20 cellular contexts compared by ENCODE assay signal in genomic region chr2:157067562-157067961, GRCh38.
DNase-seq lines count a peak whose midpoint lies in the region; ATAC-seq and TF ChIP-seq lines count a peak whose summit lies in the region.
"Had no signal": no experiment of that assay in that cellular context is flagged by ENCODE, and none has a peak within 500 bp of the region (broad histone marks: within the 10 kb centered on the region; RNA-seq: fewer than 3 reads in every experiment).

No MANE protein-coding gene starts in this region.

- no TSS peak for BruUV-seq in PC-3 (replicated peaks; lab: Mats Ljungman, UMichigan)

- no peaks in the 10 kb centered on the region for H3K9me2 ChIP-seq in PC-3 (replicated peaks; ENCODE audit: low read length)

- no peaks in the 10 kb centered on the region for H3K36me3 ChIP-seq in PC-3 (ENCODE audit: low read depth, low read length)
- H3K36me3 ChIP-seq: BLaER1, HAP-1 had no signal

- no peak overlapping the region for H3K27ac ChIP-seq in PC-3 (ENCODE audit: low read length)
- H3K27ac ChIP-seq: BLaER1, C4-2B had no signal

- no peak for TF ChIP-seq CTCF in PC-3 (conservative IDR thresholded peaks at IDR 0.05; ENCODE audit: low read depth, low read length)

- no peak overlapping the region for H3K4me2 ChIP-seq in PC-3 (ENCODE audit: low read length)
- H3K4me2 ChIP-seq: BLaER1 had no signal

- H3K27me3 ChIP-seq in PC-3 (ENCODE audit: low read length): no peaks in the 10 kb centered on the region
- H3K27me3 ChIP-seq: BLaER1 had no signal

- H3F3A ChIP-seq in PC-3 (ENCODE audit: low read length, unreplicated experiment): no peaks in the 10 kb centered on the region

- DNase-seq in COLO829 (ENCODE audit: low spot score) (peak; percentile 44), ELR (ENCODE audit: low read depth) (peak; percentile 13), PC-3 (peak; percentile 27), iris pigment epithelial cell (ENCODE audit: low read depth) (peak; percentile 50), NCI-H774 (lab: John Stamatoyannopoulos, UW) (no peak), NCI-H446 treated with DMSO at 0.1 percent for 48 hours (lab: John Stamatoyannopoulos, UW) (no peak)
- DNase-seq: 8988T; CD4-positive, CD25-positive, alpha-beta regulatory T cell; CD8-positive, alpha-beta T cell; DMS 273 treated with DMSO at 0.1 percent for 48 hours; DMS79; GDM1; GOT3; HFFc6 had no signal

- H3K9ac ChIP-seq in PC-3 (ENCODE audit: low read length): no peak overlapping the region
- H3K9ac ChIP-seq: BLaER1 had no signal

- no peaks in the 10 kb centered on the region for H3K4me1 ChIP-seq in PC-3 (ENCODE audit: insufficient read depth, low read length)
- H3K4me1 ChIP-seq: HAP-1 had no signal

- no peaks in the 10 kb centered on the region for H3K9me3 ChIP-seq in PC-3 (ENCODE audit: low read length)
- H3K9me3 ChIP-seq: HAP-1 had no signal

- CTCF ChIA-PET in PC-3 (lab: Charles Lee): no interaction called here

- no peak overlapping the region for H2AFZ ChIP-seq in PC-3 (ENCODE audit: low read length)

- intact Hi-C loops in PC-3 (cut with micrococcal nuclease): no loop called here

- POLR2A ChIA-PET in PC-3 (lab: Charles Lee; ENCODE audit: unreplicated experiment): no interaction called here

- H4K20me1 ChIP-seq in PC-3 (ENCODE audit: low read length): no peaks in the 10 kb centered on the region
- H4K20me1 ChIP-seq: BLaER1 had no signal

- H3K79me2 ChIP-seq in PC-3 (ENCODE audit: low read length): no peaks in the 10 kb centered on the region

- no peak overlapping the region for H3K4me3 ChIP-seq in PC-3 (ENCODE audit: low read length)
- H3K4me3 ChIP-seq: BLaER1, GM12878, HAP-1 had no signal

- ATAC-seq in PC-3: peak; percentile 64
- no peak for ATAC-seq in HG03342 (IDR thresholded peaks at IDR 0.05; ENCODE audit: unreplicated experiment)
- no peak for ATAC-seq in esophagus mucosa
- ATAC-seq: CD8-positive, alpha-beta T cell; GM12878 had no signal

Comparison
In these comparisons a context has a peak if more than half of its experiments do, and no peak if none do; other contexts are left out.
1. DNase-seq: peak in COLO829 (single experiment), ELR (single experiment), PC-3 (single experiment) and iris pigment epithelial cell (single experiment); none in NCI-H774 (single experiment) and NCI-H446 treated with DMSO at 0.1 percent for 48 hours (single experiment).